ENCODE assay signal across 12 cellular contexts in the genomic region with DNA sequence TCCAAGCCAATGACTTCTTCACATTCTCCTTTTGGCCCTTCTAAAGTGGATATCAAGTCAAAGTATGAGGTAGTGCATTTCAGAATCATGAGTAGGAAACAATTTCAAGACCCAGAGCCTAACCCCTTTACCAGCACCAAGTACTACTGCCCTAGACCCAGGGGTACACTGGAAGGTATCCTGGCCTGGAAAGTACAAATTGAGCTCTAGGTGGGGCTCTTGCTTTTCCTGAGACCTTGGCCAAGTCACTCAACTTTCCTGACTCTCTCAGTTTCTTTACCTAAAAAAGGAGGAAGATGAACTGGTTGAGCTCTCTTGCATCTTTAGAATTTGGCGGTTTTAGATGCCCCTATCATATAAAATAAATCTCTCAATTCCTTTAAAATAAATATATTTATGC.
A peak's percentile ranks its signal among the peaks of the same experiment; 100 is the strongest.
DNase-seq lines count a peak whose midpoint lies in the region; ATAC-seq and TF ChIP-seq lines count a peak whose summit lies in the region.
"Had no signal": no experiment of that assay in that cellular context is flagged by ENCODE, and none has a peak within 500 bp of the region (broad histone marks: within the 10 kb centered on the region; RNA-seq: fewer than 3 reads in every experiment).

No MANE protein-coding gene starts in this region.

- H2BK5ac ChIP-seq in IMR-90 (ENCODE audit: low read depth, low read length, poor library complexity, severe bottlenecking), result no peak overlapping the region

- H2AFZ ChIP-seq in IMR-90 (replicated peaks; ENCODE audit: low read length, poor library complexity), result no peak overlapping the region

- peaks cover 8% of the 10 kb centered on the region for H3K9me1 ChIP-seq in IMR-90 (ENCODE audit: insufficient read depth, low read length)

- no peaks in the 10 kb centered on the region for H3K27me3 ChIP-seq in IMR-90 (ENCODE audit: control insufficient read depth, insufficient read depth, low read length)
- H3K27me3 ChIP-seq: sigmoid colon had no signal

- dilution Hi-C loops in IMR-90 (cut with HindIII; ENCODE audit: low sequenced_read_pairs, unreplicated experiment), result no loop called here

- in situ Hi-C loops in IMR-90 (cut with MboI; ENCODE audit: low sequenced_read_pairs), result no loop called here
- in situ Hi-C loops in SK-MEL-5 (cut with HindIII; ENCODE audit: low pct_unique_long_range_greater_than_20kb, low sequenced_read_pairs), result no loop called here

- CTCF ChIA-PET in IMR-90 (lab: Yijun Ruan, JAX), result no interaction called here

- POLR2A ChIA-PET in IMR-90 (lab: Charles Lee; ENCODE audit: unreplicated experiment), result no interaction called here

- no peak overlapping the region for H3K4me3 ChIP-seq in IMR-90 (ENCODE audit: insufficient read depth, low read depth, low read length)
- H3K4me3 ChIP-seq: lung, sigmoid colon had no signal

- TF ChIP-seq CTCF in IMR-90 (conservative IDR thresholded peaks at IDR 0.05; ENCODE audit: low read depth, low read length), result peak; percentile 23

- no peak for TF ChIP-seq POLR2A in IMR-90 (IDR thresholded peaks at IDR 0.05; ENCODE audit: low read depth, low read length)

- no peak overlapping the region for H4K91ac ChIP-seq in IMR-90 (ENCODE audit: insufficient read depth, low read depth, low read length)

- H3K4me2 ChIP-seq in IMR-90 (ENCODE audit: low read depth, low read length), result no peak overlapping the region

- H2BK15ac ChIP-seq in IMR-90 (ENCODE audit: low read depth, low read length), result 0 out of 3 replicates have a peak overlapping the region, but pooled peaks have one; percentile 43

- H2AK5ac ChIP-seq in IMR-90 (ENCODE audit: low read depth, low read length), result no peak overlapping the region

- intact Hi-C loops in IMR-90 (cut with micrococcal nuclease), result loop anchor here (1.0 to 5.0 kb wide), 3 partner anchors 255 to 360 kb away; no protein-coding TSS in a partner anchor

- no peak overlapping the region for H3K4ac ChIP-seq in IMR-90 (ENCODE audit: low read depth, low read length)

- H3K27ac ChIP-seq in IMR-90 (ENCODE audit: insufficient read depth, low read length), result no peak overlapping the region
- H3K27ac ChIP-seq: sigmoid colon had no signal

- no peaks in the 10 kb centered on the region for H3K9me3 ChIP-seq in IMR-90 (ENCODE audit: control insufficient read depth, insufficient read depth, low read length)
- H3K9me3 ChIP-seq: sigmoid colon had no signal

- H3K14ac ChIP-seq in IMR-90 (replicated peaks; ENCODE audit: low read depth, low read length), result no peak overlapping the region

- no TSS peak for BruUV-seq in IMR-90 (replicated peaks; lab: Mats Ljungman, UMichigan)

- peak overlapping the region; percentile 11; the same call in 1 of the 2 replicates for H2BK20ac ChIP-seq in IMR-90 (ENCODE audit: low read depth, low read length)

- no peak overlapping the region for H3K18ac ChIP-seq in IMR-90 (ENCODE audit: low read depth, low read length)

- H3K56ac ChIP-seq in IMR-90 (ENCODE audit: extremely low read depth, insufficient read depth, low read length), result no peak overlapping the region

- H3K23ac ChIP-seq in IMR-90 (ENCODE audit: low read depth, low read length), result no peak overlapping the region

- ATAC-seq in IMR-90 (ENCODE audit: low read depth), result no peak
- ATAC-seq in GM21528 (IDR thresholded peaks at IDR 0.05; ENCODE audit: low FRiP score, unreplicated experiment), result no peak
- ATAC-seq in HG03521 (IDR thresholded peaks at IDR 0.05; ENCODE audit: unreplicated experiment), result no peak
- no peak for ATAC-seq in HG03442 (IDR thresholded peaks at IDR 0.05; ENCODE audit: unreplicated experiment)

- peaks cover 4% of the 10 kb centered on the region; the same call in 1 of the 2 replicates for H3K4me1 ChIP-seq in IMR-90 (ENCODE audit: control insufficient read depth, insufficient read depth, low read length)
- H3K4me1 ChIP-seq: sigmoid colon had no signal

- H4K20me1 ChIP-seq in IMR-90 (ENCODE audit: insufficient read depth, low read length), result no peaks in the 10 kb centered on the region

- WGBS in IMR-90 (ENCODE audit: extremely low coverage in 2 of 2, insufficient read length in 1 of 2), 2 experiments, result no CpG with 5 or more reads among the region's 1 CpG

- H3K79me1 ChIP-seq in IMR-90 (ENCODE audit: low read depth in 1 of 2, low read length in 2 of 2), result no peaks in the 10 kb centered on the region

- no peak overlapping the region for H3K9ac ChIP-seq in IMR-90 (ENCODE audit: low read depth, low read length)

- TF ChIP-seq RAD21 in IMR-90 (IDR thresholded peaks at IDR 0.05; ENCODE audit: low read length), result peak; percentile 32; the same call in 1 of the 2 replicates

- no peak overlapping the region for H4K8ac ChIP-seq in IMR-90 (ENCODE audit: low read depth in 2 of 2, low read length in 2 of 2)

- no peaks in the 10 kb centered on the region for H3K36me3 ChIP-seq in IMR-90 (ENCODE audit: control insufficient read depth, insufficient read depth, low read length)
- H3K36me3 ChIP-seq: sigmoid colon had no signal

- no peak overlapping the region for H4K5ac ChIP-seq in IMR-90 (ENCODE audit: low read depth, low read length)

- no peak overlapping the region for H2BK120ac ChIP-seq in IMR-90 (ENCODE audit: low read depth, low read length)

- DNase-seq in DMS53 (lab: John Stamatoyannopoulos, UW) (peak; percentile 38), IMR-90 (peak; percentile 8), SK-MEL-5 (ENCODE audit: low read depth, low spot score) (peak; percentile 69), iris pigment epithelial cell (ENCODE audit: low read depth) (peak; percentile 37), pons (ENCODE audit: low spot score) (no peak)
- DNase-seq: activated effector memory CD4-positive, alpha-beta T cell treated with Interleukin-2 at 50 U/mL for 16 hours; EL; sigmoid colon had no signal

- H2AK9ac ChIP-seq in IMR-90 (replicated peaks; ENCODE audit: low read depth, low read length, poor library complexity), result no peak overlapping the region

TF ChIP-seq in IMR-90, 13 proteins besides CTCF, POLR2A, EP300 and RAD21:
- TF ChIP-seq BHLHE40 (IDR thresholded peaks at IDR 0.05; ENCODE audit: low read depth, low read length), result no peak
- TF ChIP-seq, protein P1, sequence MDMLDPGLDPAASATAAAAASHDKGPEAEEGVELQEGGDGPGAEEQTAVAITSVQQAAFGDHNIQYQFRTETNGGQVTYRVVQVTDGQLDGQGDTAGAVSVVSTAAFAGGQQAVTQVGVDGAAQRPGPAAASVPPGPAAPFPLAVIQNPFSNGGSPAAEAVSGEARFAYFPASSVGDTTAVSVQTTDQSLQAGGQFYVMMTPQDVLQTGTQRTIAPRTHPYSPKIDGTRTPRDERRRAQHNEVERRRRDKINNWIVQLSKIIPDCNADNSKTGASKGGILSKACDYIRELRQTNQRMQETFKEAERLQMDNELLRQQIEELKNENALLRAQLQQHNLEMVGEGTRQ (IDR thresholded peaks at IDR 0.05; ENCODE audit: low read depth, low read length), result no peak
- 0 out of 2 replicates have a peak, but pooled peaks have one; percentile 7 for TF ChIP-seq SMC3 (IDR thresholded peaks at IDR 0.05; ENCODE audit: low read depth, low read length)
